ENCODE assay signal across 1 cellular context in genomic region chr19:815775-816499, GRCh38.
TF ChIP-seq lines count a peak whose summit lies in the region.

No MANE protein-coding gene starts in this region.

TF ChIP-seq in GM12878, 131 proteins besides CTCF, POLR2A, EP300 and RAD21:
- TF ChIP-seq MYB (IDR thresholded peaks at IDR 0.05; ENCODE audit: borderline replicate concordance, low read depth, low read length) (no peak), CBFB (IDR thresholded peaks at IDR 0.05; ENCODE audit: low read depth) (peak; percentile 21; the same call in 1 of the 2 replicates), POLR2AphosphoS5 (IDR thresholded peaks at IDR 0.05; ENCODE audit: low read length) (peak; percentile 78), BCL11A (IDR thresholded peaks at IDR 0.05; ENCODE audit: low read depth, low read length) (0 out of 2 replicates have a peak, but pooled peaks have one; percentile 12), YBX1 (IDR thresholded peaks at IDR 0.05) (no peak), GATAD2B (conservative IDR thresholded peaks at IDR 0.05; ENCODE audit: low read depth) (no peak), ZBTB4 (CRISPR knock-in tag; IDR thresholded peaks at IDR 0.05) (no peak)
